ENCODE assay signal across 9 cellular contexts in the genomic region with DNA sequence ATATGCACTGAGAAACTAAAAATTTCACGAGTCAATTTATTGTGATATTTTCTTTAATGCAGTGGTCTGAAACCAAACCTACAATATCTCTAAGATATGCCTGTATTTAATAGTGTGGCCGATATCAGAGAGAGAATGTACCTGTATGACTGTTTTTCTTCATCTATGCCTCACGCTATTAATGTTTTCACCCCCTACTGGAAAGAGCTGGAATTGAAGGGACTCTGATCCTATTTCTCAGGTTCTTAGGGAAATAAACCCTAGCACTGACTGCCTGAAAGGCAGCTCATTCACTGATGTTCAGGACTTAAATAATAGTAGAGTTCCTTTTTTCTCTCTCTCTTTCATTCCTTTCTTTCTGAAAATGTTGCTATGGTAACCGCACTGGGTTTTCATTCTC.
DNase-seq lines count a peak whose midpoint lies in the region; ATAC-seq and TF ChIP-seq lines count a peak whose summit lies in the region.
"Had no signal": no experiment of that assay in that cellular context is flagged by ENCODE, and none has a peak within 500 bp of the region (broad histone marks: within the 10 kb centered on the region; RNA-seq: fewer than 3 reads in every experiment).

No MANE protein-coding gene starts in this region.

- no peaks in the 10 kb centered on the region for H3K36me3 ChIP-seq in RWPE2 (ENCODE audit: low read depth)
- H3K36me3 ChIP-seq in GM23248 (ENCODE audit: low read depth), result no peaks in the 10 kb centered on the region

- no peak overlapping the region for H2AFZ ChIP-seq in GM23248

- no peak overlapping the region for H3K4me2 ChIP-seq in GM23248 (ENCODE audit: unreplicated experiment)

- no peaks in the 10 kb centered on the region for H3K4me1 Mint-ChIP-seq in activated CD4-positive, alpha-beta memory T cell treated with anti-CD3 and anti-CD28 coated beads for 36 hours (ENCODE audit: low read depth)

- ATAC-seq in HG02852 (IDR thresholded peaks at IDR 0.05; ENCODE audit: unreplicated experiment), result peak; percentile 70
- 0 out of 3 replicates have a peak, but pooled peaks have one; percentile 27 for ATAC-seq in RWPE2 (ENCODE audit: low read depth)

- POLR2A ChIA-PET in activated CD4-positive, alpha-beta memory T cell treated with anti-CD3 and anti-CD28 coated beads for 36 hours (lab: Charles Lee), result no interaction called here

- in situ Hi-C loops in GM13977 (cut with MboI; ENCODE audit: low pct_unique_long_range_greater_than_20kb, low sequenced_read_pairs, unreplicated experiment) (no loop called here), GM23248 (cut with MboI) (no loop called here)

- H3K9ac ChIP-seq in GM23248, result no peak overlapping the region

- H4K20me1 ChIP-seq in GM23248 (ENCODE audit: insufficient read depth), result no peaks in the 10 kb centered on the region

- intact Hi-C loops in activated CD4-positive, alpha-beta memory T cell treated with anti-CD3 and anti-CD28 coated beads for 36 hours (cut with micrococcal nuclease), result no loop called here

- CTCF ChIA-PET in activated CD4-positive, alpha-beta memory T cell treated with anti-CD3 and anti-CD28 coated beads for 36 hours (lab: Charles Lee), result no interaction called here

- 0 out of 2 replicates have a peak, but pooled peaks cover 7% of the 10 kb centered on the region for H3K9me2 ChIP-seq in GM23248 (ENCODE audit: insufficient read depth)

- DNase-seq in GM13977 (ENCODE audit: low spot score) (peak; percentile 7), RWPE2 (ENCODE audit: low spot score) (no peak), lung microvascular endothelial cell (ENCODE audit: low read depth in 2 of 2) (peak; percentile 1 to 4), GM23248 (no peak), amygdala (lab: John Stamatoyannopoulos, UW) (no peak)
- DNase-seq in activated CD4-positive, alpha-beta memory T cell treated with anti-CD3 and anti-CD28 coated beads for 36 hours, result no peak
- no peak for DNase-seq in stimulated activated CD4-positive, alpha-beta T cell treated with anti-CD3 and anti-CD28 coated beads, Interleukin-2, amount 100 ng/mL, for 24 hours

- WGBS in GM23248 (ENCODE audit: low coverage in 1 of 2, low lambda C conversion rate in 2 of 2, missing lambda C conversion rate in 2 of 2), 2 experiments, result 67 to 69% methylated on average over 4 of the region's 4 CpGs

- H3K27ac Mint-ChIP-seq in activated CD4-positive, alpha-beta memory T cell treated with anti-CD3 and anti-CD28 coated beads for 36 hours, result no peak overlapping the region

- H3K27me3 Mint-ChIP-seq in activated CD4-positive, alpha-beta memory T cell treated with anti-CD3 and anti-CD28 coated beads for 36 hours, result no peaks in the 10 kb centered on the region

- TF ChIP-seq CTCF in GM13977 (IDR thresholded peaks at IDR 0.05; ENCODE audit: extremely low read depth, insufficient read depth, missing control alignments) (peak; percentile 37), RWPE2 (IDR thresholded peaks at IDR 0.05; ENCODE audit: poor library complexity, severe bottlenecking) (peak; percentile 33)

- H3K4me1 ChIP-seq in RWPE2 (ENCODE audit: insufficient read depth, poor library complexity, severe bottlenecking) (no peaks in the 10 kb centered on the region), GM23248 (ENCODE audit: insufficient read depth) (peaks cover 25% of the 10 kb centered on the region)

- H3K79me2 ChIP-seq in GM23248 (ENCODE audit: insufficient read depth), result no peaks in the 10 kb centered on the region

- H3K4me3 ChIP-seq in RWPE2 (ENCODE audit: severe bottlenecking), result no peak overlapping the region
- H3K4me3 ChIP-seq in GM23248, result no peak overlapping the region
- H3K4me3 ChIP-seq: SK-N-MC had no signal

- H3K36me3 Mint-ChIP-seq in activated CD4-positive, alpha-beta memory T cell treated with anti-CD3 and anti-CD28 coated beads for 36 hours, result no peaks in the 10 kb centered on the region

- peaks cover 10% of the 10 kb centered on the region for H3K9me3 Mint-ChIP-seq in activated CD4-positive, alpha-beta memory T cell treated with anti-CD3 and anti-CD28 coated beads for 36 hours

- no peak overlapping the region for H3K4me3 Mint-ChIP-seq in activated CD4-positive, alpha-beta memory T cell treated with anti-CD3 and anti-CD28 coated beads for 36 hours

- H3K27me3 ChIP-seq in RWPE2 (ENCODE audit: insufficient read depth, poor library complexity, severe bottlenecking) (no peaks in the 10 kb centered on the region), GM23248 (replicated peaks; ENCODE audit: insufficient read depth) (no peaks in the 10 kb centered on the region)

- peaks cover 10% of the 10 kb centered on the region; the same call in 1 of the 2 replicates for H3F3A ChIP-seq in GM23248 (ENCODE audit: insufficient read depth)

- H3K9me3 ChIP-seq in RWPE2 (ENCODE audit: severe bottlenecking) (no peaks in the 10 kb centered on the region), GM23248 (ENCODE audit: low read depth) (no peaks in the 10 kb centered on the region)

- H3K27ac ChIP-seq in RWPE2 (ENCODE audit: poor library complexity, severe bottlenecking) (no peak overlapping the region), GM23248 (no peak overlapping the region)
- H3K27ac ChIP-seq: SK-N-MC had no signal

Comparison
In these comparisons a context has a peak if more than half of its experiments do, and no peak if none do; other contexts are left out.
1. DNase-seq: peak in GM13977 (single experiment) and lung microvascular endothelial cell (2 of 2); none in RWPE2 (single experiment), GM23248 (single experiment), activated CD4-positive, alpha-beta memory T cell treated with anti-CD3 and anti-CD28 coated beads for 36 hours (single experiment), stimulated activated CD4-positive, alpha-beta T cell treated with anti-CD3 and anti-CD28 coated beads, Interleukin-2, amount 100 ng/mL, for 24 hours (0 of 2) and amygdala (0 of 56).